9 cellular contexts compared by ENCODE assay signal in the genomic region with DNA sequence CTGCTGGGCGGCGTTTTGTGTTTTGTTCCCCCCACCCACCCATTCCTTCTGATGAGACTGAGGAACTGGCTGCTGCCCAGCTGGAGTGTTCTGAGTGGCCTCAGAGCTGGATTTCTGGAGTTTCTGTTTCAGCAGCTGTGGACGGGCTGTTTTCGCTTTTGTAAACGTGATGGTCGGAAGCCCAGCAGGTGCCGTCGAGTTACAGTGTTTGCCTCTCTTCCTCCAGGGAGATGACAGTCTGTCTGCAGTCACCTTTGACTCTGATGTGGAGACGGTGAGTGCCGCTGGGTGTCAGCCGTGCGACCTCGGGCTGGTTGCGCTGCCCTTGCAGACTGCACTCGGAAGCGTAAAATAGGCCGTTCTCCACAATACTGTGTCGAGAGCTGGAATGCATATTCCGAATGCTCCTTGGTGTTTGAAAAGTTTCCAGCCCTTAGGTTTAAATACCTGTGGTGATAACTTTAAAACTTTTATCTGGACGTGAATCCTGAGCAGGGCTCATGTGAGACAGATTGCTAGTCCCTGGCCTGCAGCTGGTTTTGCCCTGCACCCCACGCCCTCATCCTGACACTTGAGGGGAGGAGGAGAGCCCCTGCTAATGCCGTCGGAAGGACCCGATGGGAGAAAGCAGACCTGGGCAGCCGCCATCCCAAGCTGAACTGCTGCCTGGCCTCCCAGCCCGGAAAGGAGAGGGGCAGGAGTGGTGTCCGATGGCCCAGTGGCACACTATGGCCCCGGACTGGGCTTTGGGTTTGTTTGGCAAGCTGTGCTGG. TPM values are rescaled to one million over a fixed set of nuclear protein-coding genes. Genes with fewer than 3 reads are reported as not detected.
DNase-seq lines count a peak whose midpoint lies in the region; ATAC-seq and TF ChIP-seq lines count a peak whose summit lies in the region.
"Had no signal": no experiment of that assay in that cellular context is flagged by ENCODE, and none has a peak within 500 bp of the region (broad histone marks: within the 10 kb centered on the region; RNA-seq: fewer than 3 reads in every experiment).

No MANE protein-coding gene starts in this region.

- H3K4me1 ChIP-seq in Peyer's patch (peaks cover 0 to 18% (median 0%) of the 10 kb centered on the region in 4 donors), left lung (peaks cover 5 to 15% of the 10 kb centered on the region in 2 donors)

- intact Hi-C loops in left lung (cut with DNase I): loop anchor here in 1 of 2 donors (10.0 kb wide), 2 partner anchors 92 to 118 kb away; partner anchors contain the start of genes AMZ1 and GRIFIN

- peak overlapping the region in 1 of 4 donors; percentile 13 for H3K27ac ChIP-seq in Peyer's patch
- no peak overlapping the region for H3K27ac ChIP-seq in left lung
- H3K27ac ChIP-seq: HL-60 had no signal

- no peaks in the 10 kb centered on the region for H3K27me3 ChIP-seq in Peyer's patch
- no peaks in the 10 kb centered on the region for H3K27me3 ChIP-seq in left lung

- DNase-seq in GM12865 (ENCODE audit: low read depth) (peak; percentile 93), Peyer's patch (peak; percentile 65 to 80 (median 68)), left lung (peak in 1 of 2 donors; percentile 50), NCI-H774 (lab: John Stamatoyannopoulos, UW) (no peak), OCI-M2 (lab: John Stamatoyannopoulos, UW; ENCODE audit: unreplicated experiment) (no peak), iPS-NIHi7 (ENCODE audit: extremely low spot score) (no peak), GM03348 (ENCODE audit: low spot score) (no peak)

- H3K4me3 ChIP-seq in GM12865 (ENCODE audit: low read depth, low read length) (peak overlapping the region; percentile 13), Peyer's patch (peak overlapping the region in 1 of 4 donors; percentile 14), left lung (no peak overlapping the region)

- peak; percentile 83 for ATAC-seq in GM21619 (IDR thresholded peaks at IDR 0.05; ENCODE audit: unreplicated experiment)
- peak; percentile 71 for ATAC-seq in left lung

- peaks cover 0 to 3% (median 0%) of the 10 kb centered on the region in 3 donors for H3K36me3 ChIP-seq in Peyer's patch
- H3K36me3 ChIP-seq in left lung: peaks cover 0 to 15% of the 10 kb centered on the region in 2 donors

- H3K9me3 ChIP-seq in Peyer's patch (no peaks in the 10 kb centered on the region), left lung (no peaks in the 10 kb centered on the region)

- no peak for TF ChIP-seq POLR2A in Peyer's patch (IDR thresholded peaks at IDR 0.05)

- peak; percentile 50 for TF ChIP-seq CTCF in GM12865 (IDR thresholded peaks at IDR 0.05; ENCODE audit: insufficient read depth, low read depth, low read length, missing control alignments)
- peak in 4 of 6 experiments; percentile 12 to 40 (median 24) for TF ChIP-seq CTCF in Peyer's patch (IDR thresholded peaks at IDR 0.05)
- no peak for TF ChIP-seq CTCF in left lung (IDR thresholded peaks at IDR 0.05)

RNA-seq across cellular contexts. Expression of gene IQCE, which starts 8.3 kb away (rescaled TPM):
- 100 to 1,000 TPM in 1 of 4 donors, 10 to 100 TPM in 3; 30.0 to 159 (median 72.2) TPM for total RNA-seq in Peyer's patch
- 10 to 100 TPM; 19.0 to 19.3 TPM for total RNA-seq in left lung

RNA-seq across cellular contexts. Expression of gene BRAT1, which starts 11.8 kb away (rescaled TPM):
- total RNA-seq in Peyer's patch (10 to 100 TPM; 43.3 to 73.3 (median 54.1) TPM), left lung (10 to 100 TPM; 22.5 to 24.7 TPM)

RNA-seq across cellular contexts. Expression of gene LFNG, which starts 47.5 kb away (rescaled TPM):
- total RNA-seq in Peyer's patch (100 to 1,000 TPM in 1 of 4 donors, 10 to 100 TPM in 3; 22.3 to 104 (median 41.7) TPM), left lung (10 to 100 TPM; 38.0 to 59.2 TPM)

Comparison
In these comparisons a context has a peak if more than half of its experiments do, and no peak if none do; other contexts are left out.
1. DNase-seq: peak in GM12865 (single experiment) and Peyer's patch (3 of 3); none in NCI-H774 (single experiment), OCI-M2 (single experiment), iPS-NIHi7 (single experiment) and GM03348 (single experiment).
2. CTCF ChIP-seq: peak in GM12865 (single experiment) and Peyer's patch (4 of 6); none in left lung (0 of 2).